11 cellular contexts compared by ENCODE assay signal in genomic region chr10:49362596-49363260, GRCh38. TPM values are rescaled to one million over a fixed set of nuclear protein-coding genes. Genes with fewer than 3 reads are reported as not detected.
DNase-seq lines count a peak whose midpoint lies in the region; ATAC-seq, FAIRE-seq and TF ChIP-seq lines count a peak whose summit lies in the region.
"Had no signal": no experiment of that assay in that cellular context is flagged by ENCODE, and none has a peak within 500 bp of the region (broad histone marks: within the 10 kb centered on the region; RNA-seq: fewer than 3 reads in every experiment).

No MANE protein-coding gene starts in this region.

- no peak overlapping the region for H3K4me3 ChIP-seq in PC-3 (ENCODE audit: low read length)
- H3K4me3 ChIP-seq: psoas muscle had no signal

- H3K36me3 ChIP-seq in PC-3 (ENCODE audit: low read depth, low read length), result no peaks in the 10 kb centered on the region

- H3K36me3 Mint-ChIP-seq in stimulated activated memory B cell treated with anti-CD40 and anti-IgM and Interleukin-4, amounts not matched to agents 10 μg/mL and 1 μg/mL and 100 μg/mL, for 72 hours, result no peaks in the 10 kb centered on the region

- H3F3A ChIP-seq in PC-3 (ENCODE audit: low read length, unreplicated experiment), result no peaks in the 10 kb centered on the region

- H4K20me1 ChIP-seq in PC-3 (ENCODE audit: low read length), result no peaks in the 10 kb centered on the region

- POLR2A ChIA-PET in PC-3 (lab: Charles Lee; ENCODE audit: unreplicated experiment), result no interaction called here

- no peaks in the 10 kb centered on the region for H3K27me3 Mint-ChIP-seq in stimulated activated memory B cell treated with anti-CD40 and anti-IgM and Interleukin-4, amounts not matched to agents 10 μg/mL and 1 μg/mL and 100 μg/mL, for 72 hours

- H3K27me3 ChIP-seq in PC-3 (ENCODE audit: low read length), result peaks cover 51% of the 10 kb centered on the region

- no peak for TF ChIP-seq CTCF in PC-3 (conservative IDR thresholded peaks at IDR 0.05; ENCODE audit: low read depth, low read length)

- H3K9ac ChIP-seq in PC-3 (ENCODE audit: low read length), result no peak overlapping the region

- no peak overlapping the region for H3K4me2 ChIP-seq in PC-3 (ENCODE audit: low read length)

- H3K4me1 Mint-ChIP-seq in stimulated activated memory B cell treated with anti-CD40 and anti-IgM and Interleukin-4, amounts not matched to agents 10 μg/mL and 1 μg/mL and 100 μg/mL, for 72 hours, result peaks cover 17% of the 10 kb centered on the region

- peak; percentile 76 for FAIRE-seq in RCC 7860 (lab: Jason Lieb, UNC)

- BruUV-seq in PC-3 (replicated peaks; lab: Mats Ljungman, UMichigan), result no TSS peak

- ATAC-seq in GM19328 (IDR thresholded peaks at IDR 0.05; ENCODE audit: unreplicated experiment) (peak; percentile 97), HG02943 (IDR thresholded peaks at IDR 0.05; ENCODE audit: low read depth, unreplicated experiment) (peak; percentile 82), PC-3 (no peak)
- peak; percentile 94 for ATAC-seq in stimulated activated memory B cell treated with anti-CD40 and anti-IgM and Interleukin-4, amounts not matched to agents 10 μg/mL and 1 μg/mL and 100 μg/mL, for 72 hours
- ATAC-seq: HCT116, psoas muscle had no signal

- H3K9me3 Mint-ChIP-seq in stimulated activated memory B cell treated with anti-CD40 and anti-IgM and Interleukin-4, amounts not matched to agents 10 μg/mL and 1 μg/mL and 100 μg/mL, for 72 hours, result no peaks in the 10 kb centered on the region

- H3K9me2 ChIP-seq in PC-3 (replicated peaks; ENCODE audit: low read length), result no peaks in the 10 kb centered on the region

- H3K79me2 ChIP-seq in PC-3 (ENCODE audit: low read length), result no peaks in the 10 kb centered on the region

- intact Hi-C loops in PC-3 (cut with micrococcal nuclease), result no loop called here

- DNase-seq in RCC 7860 (ENCODE audit: low spot score), result peak; percentile 57
- DNase-seq in PC-3, result no peak
- no peak for DNase-seq in activated CD4-positive, alpha-beta T cell treated with anti-CD3 and anti-CD28 coated beads for 4 hours
- DNase-seq in islet precursor cell, result no peak
- DNase-seq: psoas muscle had no signal

- CTCF ChIA-PET in PC-3 (lab: Charles Lee), result no interaction called here

- H3K9me3 ChIP-seq in PC-3 (ENCODE audit: low read length), result no peaks in the 10 kb centered on the region
- H3K9me3 ChIP-seq: psoas muscle had no signal

- peak overlapping the region; percentile 66 for H3K4me3 Mint-ChIP-seq in stimulated activated memory B cell treated with anti-CD40 and anti-IgM and Interleukin-4, amounts not matched to agents 10 μg/mL and 1 μg/mL and 100 μg/mL, for 72 hours

- no peak overlapping the region for H3K27ac ChIP-seq in PC-3 (ENCODE audit: low read length)
- H3K27ac ChIP-seq: psoas muscle had no signal

- H3K4me1 ChIP-seq in PC-3 (ENCODE audit: insufficient read depth, low read length), result 0 out of 2 replicates have a peak, but pooled peaks cover 6% of the 10 kb centered on the region
- H3K4me1 ChIP-seq: psoas muscle had no signal

- H2AFZ ChIP-seq in PC-3 (ENCODE audit: low read length), result no peak overlapping the region

- H3K27ac Mint-ChIP-seq in stimulated activated memory B cell treated with anti-CD40 and anti-IgM and Interleukin-4, amounts not matched to agents 10 μg/mL and 1 μg/mL and 100 μg/mL, for 72 hours, result peak overlapping the region; percentile 96

RNA-seq across cellular contexts. Expression of gene DRGX, which starts 33.2 kb away (rescaled TPM):
- 0.12 and 0.33 TPM in 2 replicates for total RNA-seq in PC-3 (2014; rRNA removed)
- total RNA-seq: psoas muscle, RPMI7951, temporal lobe had no signal
